ENCODE assay signal across 14 cellular contexts in the genomic region with DNA sequence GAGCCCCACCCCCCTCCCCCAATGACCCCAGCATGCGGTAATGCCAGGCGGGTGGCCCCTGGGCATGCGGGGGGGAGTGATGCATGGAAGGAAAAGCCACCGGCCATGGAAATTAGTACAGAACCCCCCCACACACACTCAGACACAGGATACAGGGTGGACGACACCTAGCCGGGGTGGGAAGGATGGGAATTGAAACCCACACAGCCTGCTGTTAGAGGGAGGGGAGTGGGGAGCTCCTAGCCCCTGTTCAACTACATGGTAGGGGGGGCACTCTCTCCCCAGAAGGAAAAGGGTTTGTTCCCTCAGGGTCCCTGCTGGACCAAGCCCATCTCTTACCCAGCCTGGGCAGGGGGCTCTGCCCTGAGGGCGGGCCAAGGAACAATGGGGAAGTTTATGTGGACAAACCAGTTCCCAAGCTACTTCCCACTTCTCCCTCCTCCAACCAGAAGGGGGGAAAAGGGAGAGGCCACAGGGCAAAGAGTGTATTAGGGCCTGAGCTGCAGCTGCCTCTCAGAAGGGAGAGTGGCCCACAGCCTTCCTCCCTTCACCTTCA. TPM values are rescaled to one million over a fixed set of nuclear protein-coding genes. Genes with fewer than 3 reads are reported as not detected.
DNase-seq lines count a peak whose midpoint lies in the region; ATAC-seq, FAIRE-seq and TF ChIP-seq lines count a peak whose summit lies in the region.
"Had no signal": no experiment of that assay in that cellular context is flagged by ENCODE, and none has a peak within 500 bp of the region (broad histone marks: within the 10 kb centered on the region; RNA-seq: fewer than 3 reads in every experiment).

No MANE protein-coding gene starts in this region.

- H3K4me3 Mint-ChIP-seq in stimulated activated naive B cell treated with anti-CD40 and anti-IgM and Interleukin-4, amounts not matched to agents 10 μg/mL and 1 μg/mL and 100 μg/mL, for 72 hours, result no peak overlapping the region
- H3K4me3 Mint-ChIP-seq: activated naive CD8-positive, alpha-beta T cell treated with anti-CD3 and anti-CD28 coated beads, Interleukin-2, amount 50 U/mL, for 24 hours had no signal

- ATAC-seq in K562, result peak; percentile 10; the same call in 2 of the 3 replicates
- peak; percentile 43 for ATAC-seq in left lung
- ATAC-seq in stimulated activated naive B cell treated with anti-CD40 and anti-IgM and Interleukin-4, amounts not matched to agents 10 μg/mL and 1 μg/mL and 100 μg/mL, for 72 hours (replicated peaks), result no peak
- ATAC-seq in gastrocnemius medialis, result no peak
- no peak for ATAC-seq in GM18519 (IDR thresholded peaks at IDR 0.05; ENCODE audit: low FRiP score, unreplicated experiment)
- ATAC-seq: activated naive CD8-positive, alpha-beta T cell treated with anti-CD3 and anti-CD28 coated beads, Interleukin-2, amount 50 U/mL, for 24 hours had no signal

- H3K27ac Mint-ChIP-seq in stimulated activated naive B cell treated with anti-CD40 and anti-IgM and Interleukin-4, amounts not matched to agents 10 μg/mL and 1 μg/mL and 100 μg/mL, for 72 hours, result peak overlapping the region; percentile 85
- H3K27ac Mint-ChIP-seq: activated naive CD8-positive, alpha-beta T cell treated with anti-CD3 and anti-CD28 coated beads, Interleukin-2, amount 50 U/mL, for 24 hours had no signal

- H3K4me2 ChIP-seq in K562 (ENCODE audit: insufficient read depth, low read length), result no peak overlapping the region

- POLR2A ChIA-PET in HEK293 (lab: Yijun Ruan, JAX), result interaction anchor here (1.7 to 2.3 kb wide), 3 partner anchors 8 to 125 kb away, joined by 7 to 12 read pairs (median 9); partner anchors contain the start of gene ATXN7L3
- POLR2A ChIA-PET in K562 (lab: Yijun Ruan, JAX), result interaction anchor here (0.5 kb wide), 2 partner anchors 23 to 396 kb away, joined by 3 read pairs; no protein-coding TSS in a partner anchor

- TF ChIP-seq POLR2A in K562 (conservative IDR thresholded peaks at IDR 0.05) (peak; percentile 55; the same call in 1 of the 2 replicates), gastrocnemius medialis (IDR thresholded peaks at IDR 0.05) (no peak)

- no peak overlapping the region for H2AFZ ChIP-seq in K562 (ENCODE audit: low read depth, low read length)

- peak overlapping the region in 1 of 2 experiments; percentile 73; a peak in 1 of 4 replicates for H3K9ac ChIP-seq in K562 (ENCODE audit: insufficient read depth in 1 of 2, low read depth in 2 of 2, low read length in 2 of 2)

- H3K27ac ChIP-seq in HEK293 (ENCODE audit: extremely low read depth, low read depth, low read length) (peak overlapping the region; percentile 71; the same call in 1 of the 2 replicates), K562 (ENCODE audit: extremely low read depth, low read depth, low read length) (no peak overlapping the region), left lung (peak overlapping the region; percentile 3 to 33), gastrocnemius medialis (peak overlapping the region in 1 of 4 donors; percentile 38)

- H3K9me1 ChIP-seq in K562 (ENCODE audit: control insufficient read depth, insufficient read depth, low read length), result no peaks in the 10 kb centered on the region

- in situ Hi-C loops in K562 (cut with MboI) (no loop called here), gastrocnemius medialis (cut with MboI; ENCODE audit: low sequenced_read_pairs in 4 of 4) (no loop called here)

- H3K4me1 ChIP-seq in HEK293 (ENCODE audit: control insufficient read depth, insufficient read depth, low read length) (no peaks in the 10 kb centered on the region), K562 (replicated peaks in 1 of 2; ENCODE audit: control insufficient read depth in 2 of 2, insufficient read depth in 2 of 2, low read length in 2 of 2) (peaks cover 6 to 18% of the 10 kb centered on the region in 2 experiments; a peak in 3 of 5 replicates), left lung (peaks cover 6 to 39% of the 10 kb centered on the region in 2 donors), gastrocnemius medialis (peaks cover 9 to 13% of the 10 kb centered on the region in 2 donors)

- H3K4me1 Mint-ChIP-seq in stimulated activated naive B cell treated with anti-CD40 and anti-IgM and Interleukin-4, amounts not matched to agents 10 μg/mL and 1 μg/mL and 100 μg/mL, for 72 hours, result peaks cover 16 to 26% of the 10 kb centered on the region in 2 donors

- CTCF ChIA-PET in HEK293 (lab: Yijun Ruan, JAX), result interaction anchor here (0.7 kb wide), 2 partner anchors 12 to 36 kb away, joined by 3 read pairs; no protein-coding TSS in a partner anchor
- CTCF ChIA-PET in K562 (lab: Yijun Ruan, JAX; ENCODE audit: low intra/inter-chr PET ratio), result no interaction called here

- peaks cover 32 to 59% of the 10 kb centered on the region in 2 donors for H3K36me3 Mint-ChIP-seq in stimulated activated naive B cell treated with anti-CD40 and anti-IgM and Interleukin-4, amounts not matched to agents 10 μg/mL and 1 μg/mL and 100 μg/mL, for 72 hours

- 0 out of 2 replicates have a peak, but pooled peaks cover 2% of the 10 kb centered on the region for H4K20me1 ChIP-seq in K562 (replicated peaks; ENCODE audit: control insufficient read depth, insufficient read depth, low read length)

- H3K4me3 ChIP-seq in HEK293 (ENCODE audit: low read depth, low read length), result no peak overlapping the region
- no peak overlapping the region for H3K4me3 ChIP-seq in K562
- no peak overlapping the region for H3K4me3 ChIP-seq in left lung
- no peak overlapping the region for H3K4me3 ChIP-seq in gastrocnemius medialis
- H3K4me3 ChIP-seq: lung had no signal

- BruUV-seq in K562 (replicated peaks; lab: Mats Ljungman, UMichigan), result no TSS peak

- DNase-seq in K562 (ENCODE audit: extremely low read depth in 1 of 4, low spot score in 3 of 4) (no peak), left lung (peak in 1 of 2 donors; percentile 7), gastrocnemius medialis (no peak), NCI-H187 treated with DMSO at 0.1 percent for 48 hours (lab: John Stamatoyannopoulos, UW) (no peak)
- no peak for DNase-seq in stimulated activated naive B cell treated with anti-CD40 and anti-IgM and Interleukin-4, amounts not matched to agents 10 μg/mL and 1 μg/mL and 100 μg/mL, for 72 hours
- DNase-seq: activated naive CD8-positive, alpha-beta T cell treated with anti-CD3 and anti-CD28 coated beads, Interleukin-2, amount 50 U/mL, for 24 hours; CD4-positive, alpha-beta memory T cell; dermis blood vessel endothelial cell; NCI-H1105 treated with DMSO at 0.1 percent for 48 hours; NCI-H524; stimulated activated naive CD4-positive, alpha-beta T cell had no signal

- FAIRE-seq in K562 (lab: Jason Lieb, UNC), result no peak

- H3K27me3 ChIP-seq in K562 (ENCODE audit: control insufficient read depth in 2 of 2, insufficient read depth in 2 of 2, low read length in 2 of 2) (no peaks in the 10 kb centered on the region), left lung (no peaks in the 10 kb centered on the region), gastrocnemius medialis (no peaks in the 10 kb centered on the region)

- intact Hi-C loops in K562 (cut with micrococcal nuclease) (no loop called here), left lung (cut with DNase I) (no loop called here), gastrocnemius medialis (cut with DNase I; ENCODE audit: low total_unique reads) (no loop called here)

- no peak for TF ChIP-seq RAD21 in K562 (CRISPR knock-in tag; conservative IDR thresholded peaks at IDR 0.05 in 1 of 2, IDR thresholded peaks at IDR 0.05 in 1 of 2)

- no peak for TF ChIP-seq EP300 in K562 (IDR thresholded peaks at IDR 0.05; ENCODE audit: low read length)

- H3K27me3 Mint-ChIP-seq in stimulated activated naive B cell treated with anti-CD40 and anti-IgM and Interleukin-4, amounts not matched to agents 10 μg/mL and 1 μg/mL and 100 μg/mL, for 72 hours, result no peaks in the 10 kb centered on the region
- H3K27me3 Mint-ChIP-seq: activated naive CD8-positive, alpha-beta T cell treated with anti-CD3 and anti-CD28 coated beads, Interleukin-2, amount 50 U/mL, for 24 hours; CD4-positive, alpha-beta memory T cell had no signal

- TF ChIP-seq CTCF in HEK293 (tag by site-specific recombination; IDR thresholded peaks at IDR 0.05) (no peak), K562 (IDR thresholded peaks at IDR 0.05 in 2 of 3, conservative IDR thresholded peaks at IDR 0.05 in 1 of 3; ENCODE audit: insufficient read depth in 2 of 3, low read depth in 1 of 3, low read length in 3 of 3) (no peak), left lung (IDR thresholded peaks at IDR 0.05) (no peak), gastrocnemius medialis (IDR thresholded peaks at IDR 0.05 in 4 of 5, conservative IDR thresholded peaks at IDR 0.05 in 1 of 5) (no peak)

- H3K36me3 ChIP-seq in HEK293 (ENCODE audit: control insufficient read depth in 2 of 2, insufficient read depth in 1 of 2, low read length in 2 of 2) (peaks cover 11 to 74% of the 10 kb centered on the region in 2 experiments; a peak in 2 of 3 replicates), K562 (ENCODE audit: control insufficient read depth, insufficient read depth, low read length) (peaks cover 73% of the 10 kb centered on the region; the same call in 2 of the 3 replicates), left lung (peaks cover 0 to 84% of the 10 kb centered on the region in 2 donors), gastrocnemius medialis (peaks cover 0 to 50% of the 10 kb centered on the region in 2 donors)

- peaks cover 16% of the 10 kb centered on the region for H3K79me2 ChIP-seq in K562 (ENCODE audit: control insufficient read depth, insufficient read depth, low read length)

- H3K9me3 ChIP-seq in HEK293 (ENCODE audit: control insufficient read depth, insufficient read depth, low read depth, low read length) (no peaks in the 10 kb centered on the region), K562 (replicated peaks; ENCODE audit: control insufficient read depth, insufficient read depth, low read depth, low read length) (no peaks in the 10 kb centered on the region), left lung (no peaks in the 10 kb centered on the region), gastrocnemius medialis (no peaks in the 10 kb centered on the region)

- H3K9me3 Mint-ChIP-seq in stimulated activated naive B cell treated with anti-CD40 and anti-IgM and Interleukin-4, amounts not matched to agents 10 μg/mL and 1 μg/mL and 100 μg/mL, for 72 hours, result no peaks in the 10 kb centered on the region
- H3K9me3 Mint-ChIP-seq: activated naive CD8-positive, alpha-beta T cell treated with anti-CD3 and anti-CD28 coated beads, Interleukin-2, amount 50 U/mL, for 24 hours had no signal

- WGBS in K562 (ENCODE audit: insufficient coverage, low coverage, missing lambda C conversion rate), result 82% methylated on average over 7 of the region's 7 CpGs

RNA-seq across cellular contexts. Expression of gene TMUB2, which starts 5.2 kb away (rescaled TPM):
- total RNA-seq in K562 (2011; cell fraction: chromatin; rRNA removed; ENCODE audit: low replicate concordance), result 38.1 and 99.8 TPM in 2 replicates
- 73.8 and 91.2 TPM in 2 replicates for total RNA-seq in K562 (2011; cell fraction: nucleolus; rRNA removed)
- total RNA-seq in K562 (2011; cell fraction: nucleoplasm; rRNA removed), result 60.6 and 66.9 TPM in 2 replicates
- 16.3 and 25.4 TPM in 2 replicates for total RNA-seq in K562 (2014; rRNA removed)
- 8.4 and 9.7 TPM in 2 replicates for total RNA-seq in K562 (2014; rRNA removed; fragmentation: Illumina TruSeq; extraction: Trizol)
- total RNA-seq in K562 (2015; rRNA removed; fragmentation: Illumina TruSeq; extraction: Trizol), result 15.6 and 15.8 TPM in 2 replicates
- 20.3 and 21.1 TPM in 2 replicates for total RNA-seq in K562 (2021)
- polyA plus RNA-seq in K562 (2011; rRNA removed), result 24.1 and 29.5 TPM in 2 replicates
- 31.6 and 38.9 TPM in 2 replicates for polyA plus RNA-seq in K562 (2011; cell fraction: cytosol; rRNA removed)
- polyA plus RNA-seq in K562 (2011; cell fraction: nucleus; rRNA removed), result 115 and 122 TPM in 2 replicates
- 20.3 and 28.3 TPM in 2 replicates for polyA plus RNA-seq in K562 (2012)
- 24.0 and 26.8 TPM in 2 replicates for polyA plus RNA-seq in K562 (2014; fragmentation: Illumina TruSeq; extraction: Trizol)
- 1 to 10 TPM; 4.1 to 6.2 TPM for polyA plus RNA-seq in K562 (2014; fragmentation: Nextera tagmentation; extraction: Ambion mirVana)
- 27.3 and 29.8 TPM in 2 replicates for polyA plus RNA-seq in K562 (2014; rRNA removed)
- 10.3 and 12.0 TPM in 2 replicates for polyA minus RNA-seq in K562 (2011; rRNA and poly(A)+ RNA removed)
- 7.9 and 10.4 TPM in 2 replicates for polyA minus RNA-seq in K562 (2011; cell fraction: cytosol; rRNA and poly(A)+ RNA removed)
- 13.3 and 18.0 TPM in 2 replicates for polyA minus RNA-seq in K562 (2011; cell fraction: nucleus; rRNA and poly(A)+ RNA removed)
- 10 to 100 TPM; 33.6 to 41.8 TPM for total RNA-seq in left lung
- total RNA-seq in gastrocnemius medialis, result 10 to 100 TPM; 25.6 to 34.7 (median 27.4) TPM

RNA-seq across cellular contexts. Expression of gene ATXN7L3, which starts 7.7 kb away (rescaled TPM):
- 51.6 and 129 TPM in 2 replicates for total RNA-seq in K562 (2011; cell fraction: chromatin; rRNA removed; ENCODE audit: low replicate concordance)
- 62.6 and 75.4 TPM in 2 replicates for total RNA-seq in K562 (2011; cell fraction: nucleolus; rRNA removed)
- 53.1 and 57.1 TPM in 2 replicates for total RNA-seq in K562 (2011; cell fraction: nucleoplasm; rRNA removed)
- 37.9 and 39.0 TPM in 2 replicates for total RNA-seq in K562 (2014; rRNA removed)
- 22.7 and 23.9 TPM in 2 replicates for total RNA-seq in K562 (2014; rRNA removed; fragmentation: Illumina TruSeq; extraction: Trizol)
- total RNA-seq in K562 (2015; rRNA removed; fragmentation: Illumina TruSeq; extraction: Trizol), result 30.5 and 30.9 TPM in 2 replicates
- 56.4 and 66.1 TPM in 2 replicates for total RNA-seq in K562 (2021)
- 31.5 and 33.2 TPM in 2 replicates for polyA plus RNA-seq in K562 (2011; rRNA removed)
- 36.0 and 37.1 TPM in 2 replicates for polyA plus RNA-seq in K562 (2011; cell fraction: cytosol; rRNA removed)
- polyA plus RNA-seq in K562 (2011; cell fraction: nucleus; rRNA removed), result 79.2 and 91.4 TPM in 2 replicates
- polyA plus RNA-seq in K562 (2012), result 32.1 and 40.8 TPM in 2 replicates
- polyA plus RNA-seq in K562 (2014; fragmentation: Illumina TruSeq; extraction: Trizol), result 39.1 and 39.4 TPM in 2 replicates
- under 1 TPM; 0.62 to 0.90 TPM for polyA plus RNA-seq in K562 (2014; fragmentation: Nextera tagmentation; extraction: Ambion mirVana)
- 34.9 and 45.5 TPM in 2 replicates for polyA plus RNA-seq in K562 (2014; rRNA removed)
- 42.8 and 44.3 TPM in 2 replicates for polyA minus RNA-seq in K562 (2011; rRNA and poly(A)+ RNA removed)
- 17.8 and 23.8 TPM in 2 replicates for polyA minus RNA-seq in K562 (2011; cell fraction: cytosol; rRNA and poly(A)+ RNA removed)
- polyA minus RNA-seq in K562 (2011; cell fraction: nucleus; rRNA and poly(A)+ RNA removed), result 35.0 and 46.0 TPM in 2 replicates
- 10 to 100 TPM; 51.3 to 81.8 TPM for total RNA-seq in left lung
- 10 to 100 TPM; 39.3 to 46.0 (median 40.6) TPM for total RNA-seq in gastrocnemius medialis

RNA-seq across cellular contexts. Expression of gene ASB16, which starts 21.5 kb away (rescaled TPM):
- 0.44 TPM in 1 of 2 replicates, not detected in the other for total RNA-seq in K562 (2011; cell fraction: chromatin; rRNA removed; ENCODE audit: low replicate concordance)
- total RNA-seq in K562 (2011; cell fraction: nucleolus; rRNA removed), result 0.33 and 0.39 TPM in 2 replicates
- total RNA-seq in K562 (2011; cell fraction: nucleoplasm; rRNA removed), result 0.31 TPM in 1 of 2 replicates, not detected in the other
- not detected in 2 replicates for total RNA-seq in K562 (2014; rRNA removed)
- not detected in 2 replicates for total RNA-seq in K562 (2014; rRNA removed; fragmentation: Illumina TruSeq; extraction: Trizol)
- not detected in 2 replicates for total RNA-seq in K562 (2015; rRNA removed; fragmentation: Illumina TruSeq; extraction: Trizol)
- not detected in 2 replicates for total RNA-seq in K562 (2021)
- 0.07 and 0.14 TPM in 2 replicates for polyA plus RNA-seq in K562 (2011; rRNA removed)
- polyA plus RNA-seq in K562 (2011; cell fraction: cytosol; rRNA removed), result 0.03 and 0.04 TPM in 2 replicates
- polyA plus RNA-seq in K562 (2011; cell fraction: nucleus; rRNA removed), result 0.07 and 0.24 TPM in 2 replicates
- polyA plus RNA-seq in K562 (2012), result 1.0 and 1.8 TPM in 2 replicates
- not detected in 2 replicates for polyA plus RNA-seq in K562 (2014; fragmentation: Illumina TruSeq; extraction: Trizol)
- under 1 TPM in 1 of 2 experiments, not detected in 1; 0.03 TPM for polyA plus RNA-seq in K562 (2014; fragmentation: Nextera tagmentation; extraction: Ambion mirVana)
- polyA plus RNA-seq in K562 (2014; rRNA removed), result 0.23 TPM in 1 of 2 replicates, not detected in the other
- not detected in 2 replicates for polyA minus RNA-seq in K562 (2011; rRNA and poly(A)+ RNA removed)
- polyA minus RNA-seq in K562 (2011; cell fraction: cytosol; rRNA and poly(A)+ RNA removed), result not detected in 2 replicates
- polyA minus RNA-seq in K562 (2011; cell fraction: nucleus; rRNA and poly(A)+ RNA removed), result not detected in 2 replicates
- total RNA-seq in left lung, result not detected
- total RNA-seq in gastrocnemius medialis, result 100 to 1,000 TPM in 1 of 4 donors, 10 to 100 TPM in 3; 13.2 to 134 (median 34.2) TPM
- total RNA-seq: CD4-positive, alpha-beta memory T cell had no signal

RNA-seq across cellular contexts. Expression of gene UBTF, which starts 27.5 kb away (rescaled TPM):
- 89.5 and 158 TPM in 2 replicates for total RNA-seq in K562 (2011; cell fraction: chromatin; rRNA removed; ENCODE audit: low replicate concordance)
- total RNA-seq in K562 (2011; cell fraction: nucleolus; rRNA removed), result 66.7 and 67.4 TPM in 2 replicates
- total RNA-seq in K562 (2011; cell fraction: nucleoplasm; rRNA removed), result 88.9 and 94.8 TPM in 2 replicates
- total RNA-seq in K562 (2014; rRNA removed) (107 and 113 TPM in 2 replicates), K562 (2014; rRNA removed; fragmentation: Illumina TruSeq; extraction: Trizol) (50.3 and 53.8 TPM in 2 replicates), K562 (2015; rRNA removed; fragmentation: Illumina TruSeq; extraction: Trizol) (85.8 and 86.3 TPM in 2 replicates), K562 (2021) (90.1 and 93.9 TPM in 2 replicates), left lung (10 to 100 TPM; 65.5 to 66.9 TPM), gastrocnemius medialis (10 to 100 TPM; 36.2 to 64.3 (median 46.0) TPM)
- polyA plus RNA-seq in K562 (2011; rRNA removed) (28.5 and 31.4 TPM in 2 replicates), K562 (2014; fragmentation: Illumina TruSeq; extraction: Trizol) (96.5 and 110 TPM in 2 replicates), K562 (2014; fragmentation: Nextera tagmentation; extraction: Ambion mirVana) (1 to 10 TPM; 1.2 to 1.5 TPM), K562 (2014; rRNA removed) (75.8 and 83.6 TPM in 2 replicates)
- polyA plus RNA-seq in K562 (2011; cell fraction: cytosol; rRNA removed), result 15.1 and 15.4 TPM in 2 replicates
- polyA plus RNA-seq in K562 (2011; cell fraction: nucleus; rRNA removed), result 56.9 and 86.7 TPM in 2 replicates
- 61.3 and 68.3 TPM in 2 replicates for polyA plus RNA-seq in K562 (2012)
- polyA minus RNA-seq in K562 (2011; rRNA and poly(A)+ RNA removed), result 30.2 and 35.1 TPM in 2 replicates
- 21.8 and 22.2 TPM in 2 replicates for polyA minus RNA-seq in K562 (2011; cell fraction: cytosol; rRNA and poly(A)+ RNA removed)
- 34.5 and 53.5 TPM in 2 replicates for polyA minus RNA-seq in K562 (2011; cell fraction: nucleus; rRNA and poly(A)+ RNA removed)

RNA-seq across cellular contexts. Expression of gene HROB, which starts 50.3 kb away (rescaled TPM):
- 57.8 and 130 TPM in 2 replicates for total RNA-seq in K562 (2011; cell fraction: chromatin; rRNA removed; ENCODE audit: low replicate concordance)
- 60.3 and 68.5 TPM in 2 replicates for total RNA-seq in K562 (2011; cell fraction: nucleolus; rRNA removed)
- 45.9 and 50.4 TPM in 2 replicates for total RNA-seq in K562 (2011; cell fraction: nucleoplasm; rRNA removed)
- total RNA-seq in K562 (2014; rRNA removed) (10.4 and 15.0 TPM in 2 replicates), K562 (2014; rRNA removed; fragmentation: Illumina TruSeq; extraction: Trizol) (7.1 and 9.3 TPM in 2 replicates), K562 (2015; rRNA removed; fragmentation: Illumina TruSeq; extraction: Trizol) (9.6 and 9.8 TPM in 2 replicates), K562 (2021) (17.5 and 20.1 TPM in 2 replicates), left lung (1 to 10 TPM; 2.3 to 2.7 TPM), gastrocnemius medialis (1 to 10 TPM in 3 of 4 donors, under 1 TPM in 1; 0.97 to 7.4 (median 1.9) TPM)
- polyA plus RNA-seq in K562 (2011; rRNA removed) (11.9 and 25.9 TPM in 2 replicates), K562 (2014; fragmentation: Illumina TruSeq; extraction: Trizol) (18.9 and 19.5 TPM in 2 replicates), K562 (2014; fragmentation: Nextera tagmentation; extraction: Ambion mirVana) (1 to 10 TPM; 6.6 to 6.7 TPM), K562 (2014; rRNA removed) (10.6 and 13.5 TPM in 2 replicates)
- 22.0 and 24.6 TPM in 2 replicates for polyA plus RNA-seq in K562 (2011; cell fraction: cytosol; rRNA removed)
- 34.5 and 44.9 TPM in 2 replicates for polyA plus RNA-seq in K562 (2011; cell fraction: nucleus; rRNA removed)
- polyA plus RNA-seq in K562 (2012), result 11.8 and 18.1 TPM in 2 replicates
- polyA minus RNA-seq in K562 (2011; rRNA and poly(A)+ RNA removed), result 21.5 and 22.0 TPM in 2 replicates
- polyA minus RNA-seq in K562 (2011; cell fraction: cytosol; rRNA and poly(A)+ RNA removed), result 15.9 and 16.5 TPM in 2 replicates
- polyA minus RNA-seq in K562 (2011; cell fraction: nucleus; rRNA and poly(A)+ RNA removed), result 10.0 and 13.3 TPM in 2 replicates

Comparison
In these comparisons a context has a peak if more than half of its experiments do, and no peak if none do; other contexts are left out.
1. ATAC-seq: peak in K562 (single experiment) and left lung (single experiment); none in stimulated activated naive B cell treated with anti-CD40 and anti-IgM and Interleukin-4, amounts not matched to agents 10 μg/mL and 1 μg/mL and 100 μg/mL, for 72 hours (0 of 2), gastrocnemius medialis (0 of 2) and GM18519 (single experiment).
2. RNA of gene ASB16, which starts 21.5 kb away (total RNA-seq): 13.2 to 134 TPM in gastrocnemius medialis; not detected in left lung and 0.31 to 0.44 TPM in K562; every median in the first group is over 4 times any median in the second.
3. Of the 44 proteins assayed by ChIP-seq in both K562 and HEK293: peak only in K562: none; only in HEK293: PATZ1 and SP2; in both: none; in neither: 42.